Comparison of ENCODE assay signal across 32 cellular contexts in genomic region chr5:171637811-171638210, GRCh38.
"Had no signal": no experiment of that assay in that cellular context is flagged by ENCODE, and none has a peak within 500 bp of the region (broad histone marks: within the 10 kb centered on the region; RNA-seq: fewer than 3 reads in every experiment).

No MANE protein-coding gene starts in this region.

- H3K27ac ChIP-seq: adrenal gland, ascending aorta, breast epithelium, cardiac muscle cell had no signal

- ATAC-seq: activated naive CD4-positive, alpha-beta T cell treated with anti-CD3 and anti-CD28 coated beads, Interleukin-2, amount 50 U/mL, for 72 hours; activated naive CD8-positive, alpha-beta T cell treated with anti-CD3 and anti-CD28 coated beads, Interleukin-2, amount 50 U/mL, for 24 hours; activated T-cell treated with anti-CD3 and anti-CD28 coated beads, Interleukin-2, amount 50 U/mL, for 4 hours; activated T-cell treated with anti-CD3 and anti-CD28 coated beads, Interleukin-2, amount 50 U/mL, for 72 hours; activated T-helper 17 cell treated with anti-CD3 and anti-CD28 coated beads, Interleukin-2, amount 50 U/mL, for 72 hours had no signal

- H3K4me1 ChIP-seq: adrenal gland, breast epithelium had no signal

- FAIRE-seq: astrocyte, bronchial epithelial cell had no signal

- H3K36me3 ChIP-seq: adrenal gland, ascending aorta, breast epithelium, cardiac muscle cell had no signal

- H3K4me3 ChIP-seq: adrenal gland, ascending aorta, breast epithelium, cardiac muscle cell had no signal

- DNase-seq: activated effector memory CD4-positive, alpha-beta T cell treated with anti-CD3 and anti-CD28 coated beads, Interleukin-2, amount 50 U/mL, for 16 hours; activated effector memory CD4-positive, alpha-beta T cell treated with Interleukin-2 at 50 U/mL for 16 hours; activated gamma-delta T cell; activated gamma-delta T cell treated with Interleukin-2 at 50 U/mL for 16 hours; activated naive CD4-positive, alpha-beta T cell; activated naive CD4-positive, alpha-beta T cell treated with anti-CD3 and anti-CD28 coated beads for 36 hours; activated naive CD4-positive, alpha-beta T cell treated with anti-CD3 and anti-CD28 coated beads, Interleukin-2, amount 10 ng/mL, durations not matched to agents 7 days and 5 days; activated naive CD4-positive, alpha-beta T cell treated with anti-CD3 and anti-CD28 coated beads, Interleukin-2, amount 50 U/mL, for 16 hours; activated naive CD4-positive, alpha-beta T cell treated with Interleukin-2 at 50 U/mL for 16 hours; activated naive CD8-positive, alpha-beta T cell treated with anti-CD3 and anti-CD28 coated beads for 36 hours; activated naive CD8-positive, alpha-beta T cell treated with anti-CD3 and anti-CD28 coated beads, Interleukin-2, amount 10 ng/mL, durations not matched to agents 7 days and 5 days; activated naive CD8-positive, alpha-beta T cell treated with anti-CD3 and anti-CD28 coated beads, Interleukin-2, amount 50 U/mL, for 24 hours; activated T-cell treated with anti-CD3 and anti-CD28 coated beads, Interleukin-2, amount 50 U/mL, for 1 hour; activated T-cell treated with anti-CD3 and anti-CD28 coated beads, Interleukin-2, amount 50 U/mL, for 24 hours; activated T-cell treated with anti-CD3 and anti-CD28 coated beads, Interleukin-2, amount 50 U/mL, for 4 hours; activated T-cell treated with anti-CD3 and anti-CD28 coated beads, Interleukin-2, amount 50 U/mL, for 48 hours; activated T-cell treated with anti-CD3 and anti-CD28 coated beads, Interleukin-2, amount 50 U/mL, for 72 hours; adrenal gland; amniotic stem cell; amygdala; anterior cingulate cortex; aorta; caudate nucleus; central memory CD4-positive, alpha-beta T cell; cerebellar nuclear complex had no signal

- H3K27me3 ChIP-seq: adrenal gland, ascending aorta, breast epithelium, cardiac muscle cell had no signal

- H3K9me3 ChIP-seq: adrenal gland, ascending aorta, breast epithelium had no signal
